ENCODE assay signal across 14 cellular contexts in genomic region chr9:35511453-35511852, GRCh38. TPM values are rescaled to one million over a fixed set of nuclear protein-coding genes. Genes with fewer than 3 reads are reported as not detected.
DNase-seq lines count a peak whose midpoint lies in the region; ATAC-seq and TF ChIP-seq lines count a peak whose summit lies in the region.
"Had no signal": no experiment of that assay in that cellular context is flagged by ENCODE, and none has a peak within 500 bp of the region (broad histone marks: within the 10 kb centered on the region; RNA-seq: fewer than 3 reads in every experiment).

No MANE protein-coding gene starts in this region.

- no peaks in the 10 kb centered on the region for H3K27me3 ChIP-seq in thoracic aorta (replicated peaks; ENCODE audit: insufficient read depth)

- no peaks in the 10 kb centered on the region for H3K27me3 Mint-ChIP-seq in nephron (ENCODE audit: low read depth)
- H3K27me3 Mint-ChIP-seq in activated naive CD4-positive, alpha-beta T cell treated with anti-CD3 and anti-CD28 coated beads, Interleukin-2, amount 10 ng/mL, durations not matched to agents 7 days and 5 days, result no peaks in the 10 kb centered on the region

- TF ChIP-seq CTCF in RWPE1 (conservative IDR thresholded peaks at IDR 0.05; ENCODE audit: low read depth) (no peak), nephron (IDR thresholded peaks at IDR 0.05; ENCODE audit: unreplicated experiment in 3 of 3) (no peak), thoracic aorta (IDR thresholded peaks at IDR 0.05) (no peak)

- CTCF ChIA-PET in RWPE1 (lab: Yijun Ruan, JAX), result interaction anchor here (0.5 to 0.6 kb wide), 2 partner anchors 16 to 162 kb away, joined by 3 read pairs; partner anchors contain the start of gene CA9
- CTCF ChIA-PET in HEK293T (lab: Yijun Ruan, JAX), result interaction anchor here (0.9 kb wide), 1 partner anchor 8 kb away, joined by 4 read pairs; no protein-coding TSS in a partner anchor
- CTCF ChIA-PET in activated naive CD4-positive, alpha-beta T cell treated with anti-CD3 and anti-CD28 coated beads, Interleukin-2, amount 10 ng/mL, durations not matched to agents 7 days and 5 days (lab: Charles Lee), result no interaction called here

- H3K4me3 ChIP-seq in thoracic aorta, result peak overlapping the region; percentile 51

- H3K4me3 Mint-ChIP-seq in nephron, result no peak overlapping the region
- H3K4me3 Mint-ChIP-seq in activated naive CD4-positive, alpha-beta T cell treated with anti-CD3 and anti-CD28 coated beads, Interleukin-2, amount 10 ng/mL, durations not matched to agents 7 days and 5 days, result no peak overlapping the region
- H3K4me3 Mint-ChIP-seq: activated naive CD8-positive, alpha-beta T cell; CD14-positive monocyte had no signal

- no peaks in the 10 kb centered on the region for H3K36me3 Mint-ChIP-seq in nephron (ENCODE audit: low read depth)
- no peaks in the 10 kb centered on the region for H3K36me3 Mint-ChIP-seq in activated naive CD4-positive, alpha-beta T cell treated with anti-CD3 and anti-CD28 coated beads, Interleukin-2, amount 10 ng/mL, durations not matched to agents 7 days and 5 days
- H3K36me3 Mint-ChIP-seq: activated naive CD8-positive, alpha-beta T cell had no signal

- H3K9me3 ChIP-seq in thoracic aorta, result no peaks in the 10 kb centered on the region

- no peaks in the 10 kb centered on the region for H3K36me3 ChIP-seq in thoracic aorta

- peaks cover 42 to 90% of the 10 kb centered on the region in 2 donors for H3K4me1 ChIP-seq in thoracic aorta (ENCODE audit: control insufficient read depth in 1 of 2, low read depth in 2 of 2)

- ATAC-seq in thoracic aorta (ENCODE audit: insufficient number of reproducible peaks, low FRiP score, low read depth), result no peak

- peaks cover 53% of the 10 kb centered on the region for H3K4me1 Mint-ChIP-seq in nephron
- no peaks in the 10 kb centered on the region for H3K4me1 Mint-ChIP-seq in activated naive CD4-positive, alpha-beta T cell treated with anti-CD3 and anti-CD28 coated beads, Interleukin-2, amount 10 ng/mL, durations not matched to agents 7 days and 5 days

- peak overlapping the region; percentile 83 to 99 (median 98) for H3K27ac Mint-ChIP-seq in nephron
- no peak overlapping the region for H3K27ac Mint-ChIP-seq in activated naive CD4-positive, alpha-beta T cell treated with anti-CD3 and anti-CD28 coated beads, Interleukin-2, amount 10 ng/mL, durations not matched to agents 7 days and 5 days
- H3K27ac Mint-ChIP-seq: activated naive CD8-positive, alpha-beta T cell; CD14-positive monocyte had no signal

- H3K27ac ChIP-seq in RWPE1 (peak overlapping the region; percentile 82), epithelial cell of prostate (peak overlapping the region; percentile 57), thoracic aorta (peak overlapping the region; percentile 87)

- DNase-seq in RWPE1 (ENCODE audit: low spot score) (no peak), epithelial cell of prostate (ENCODE audit: low read depth, low spot score) (no peak), thoracic aorta (ENCODE audit: low spot score) (no peak), AML-193 (lab: John Stamatoyannopoulos, UW) (no peak), HEK293T (ENCODE audit: extremely low spot score) (no peak), NCI-H345 treated with DMSO at 0.1 percent for 48 hours (lab: John Stamatoyannopoulos, UW; ENCODE audit: unreplicated experiment) (no peak)
- DNase-seq in activated naive CD4-positive, alpha-beta T cell treated with anti-CD3 and anti-CD28 coated beads, Interleukin-2, amount 10 ng/mL, durations not matched to agents 7 days and 5 days, result no peak
- DNase-seq: effector CD4-positive, alpha-beta T cell; hippocampal formation; SHP77; stimulated activated CD4-positive, alpha-beta T cell treated with anti-CD3 and anti-CD28 coated beads, Interleukin-12 subunit alpha, Interleukin-12 subunit beta, amount 100 ng/mL, for 4 hours had no signal

- POLR2A ChIA-PET in RWPE1 (lab: Yijun Ruan, JAX; ENCODE audit: low non-redundant PET) (no interaction called here), HEK293T (lab: Yijun Ruan, JAX) (interaction anchor here (0.6 to 1.5 kb wide), 2 partner anchors 22 to 42 kb away, joined by 3 read pairs; partner anchors contain the start of gene RUSC2)

- H3K9me3 Mint-ChIP-seq in nephron, result no peaks in the 10 kb centered on the region
- H3K9me3 Mint-ChIP-seq in activated naive CD4-positive, alpha-beta T cell treated with anti-CD3 and anti-CD28 coated beads, Interleukin-2, amount 10 ng/mL, durations not matched to agents 7 days and 5 days, result no peaks in the 10 kb centered on the region
- H3K9me3 Mint-ChIP-seq: CD14-positive monocyte had no signal

TF ChIP-seq in HEK293T, 16 proteins besides CTCF, POLR2A, EP300 and RAD21:
- no peak for TF ChIP-seq LEF1 (IDR thresholded peaks at IDR 0.05; ENCODE audit: borderline replicate concordance)
- TF ChIP-seq FOXA1 (IDR thresholded peaks at IDR 0.05), result no peak
- no peak for TF ChIP-seq SP1 (IDR thresholded peaks at IDR 0.05)
- no peak for TF ChIP-seq ZNF384 (IDR thresholded peaks at IDR 0.05)
- no peak for TF ChIP-seq FOXM1 (IDR thresholded peaks at IDR 0.05; ENCODE audit: borderline replicate concordance)
- TF ChIP-seq TARDBP (IDR thresholded peaks at IDR 0.05), result no peak
- TF ChIP-seq HDGF (IDR thresholded peaks at IDR 0.05; ENCODE audit: borderline replicate concordance), result no peak
- TF ChIP-seq NFRKB (IDR thresholded peaks at IDR 0.05), result no peak
- no peak for TF ChIP-seq SUZ12 (IDR thresholded peaks at IDR 0.05)
- no peak for TF ChIP-seq ELF4 (IDR thresholded peaks at IDR 0.05)
- no peak for TF ChIP-seq CTBP1 (IDR thresholded peaks at IDR 0.05; ENCODE audit: borderline replicate concordance)
- TF ChIP-seq PKNOX1 (IDR thresholded peaks at IDR 0.05), result no peak
- TF ChIP-seq FOXK2 (IDR thresholded peaks at IDR 0.05), result no peak
- TF ChIP-seq ARNT (IDR thresholded peaks at IDR 0.05), result no peak

RNA-seq across cellular contexts. Expression of gene RUSC2, which starts 21.5 kb away (rescaled TPM):
- 100 to 1,000 TPM in 1 of 2 donors, 10 to 100 TPM in 1; 89.8 to 124 TPM for total RNA-seq in thoracic aorta
